Comparison of ENCODE assay signal across 8 cellular contexts in genomic region chr12:82686223-82687019, GRCh38. TPM values are rescaled to one million over a fixed set of nuclear protein-coding genes. Genes with fewer than 3 reads are reported as not detected.
DNase-seq lines count a peak whose midpoint lies in the region; ATAC-seq, FAIRE-seq and TF ChIP-seq lines count a peak whose summit lies in the region.

Gene TMTC2 (plus strand): TSS chr12:82686906.

- peak within 1 kb of the TSS; percentile 98 for H3K4me2 ChIP-seq in keratinocyte (ENCODE audit: control insufficient read depth, extremely low read depth, insufficient read depth, low read depth, low read length)

- peak; percentile 86 for ATAC-seq in GM19023 (IDR thresholded peaks at IDR 0.05; ENCODE audit: unreplicated experiment)
- ATAC-seq in HG03175 (IDR thresholded peaks at IDR 0.05; ENCODE audit: unreplicated experiment), result peak; percentile 82
- ATAC-seq in activated CD4-positive, CD25-positive, alpha-beta regulatory T cell treated with anti-CD3 and anti-CD28 coated beads, Interleukin-2, amount 50 U/mL, for 24 hours, result peak; percentile 92 to 93

- H3K79me2 ChIP-seq in keratinocyte (ENCODE audit: control insufficient read depth, insufficient read depth, low read length), result no peaks in the 10 kb centered on the region

- H3K9ac ChIP-seq in keratinocyte (ENCODE audit: control insufficient read depth, extremely low read depth, insufficient read depth, low read length), result peak within 1 kb of the TSS; percentile 94

- peak within 1 kb of the TSS; percentile 99 for H2AFZ ChIP-seq in keratinocyte (ENCODE audit: control insufficient read depth, low read length)

- no peaks in the 10 kb centered on the region for H3K9me1 ChIP-seq in keratinocyte (ENCODE audit: control insufficient read depth, extremely low read depth, insufficient read depth, low read length)

- no peaks in the 10 kb centered on the region for H3K27me3 ChIP-seq in keratinocyte (ENCODE audit: control insufficient read depth, extremely low read depth, insufficient read depth, low read length)

- H3K9me3 ChIP-seq in keratinocyte (ENCODE audit: control insufficient read depth, low read depth, low read length), result no peaks in the 10 kb centered on the region

- peak within 1 kb of the TSS; percentile 89 to 97 (median 96) for H3K4me3 ChIP-seq in keratinocyte (ENCODE audit: control insufficient read depth in 2 of 3, extremely low read depth in 1 of 3, insufficient read depth in 2 of 3, low read depth in 1 of 3, low read length in 3 of 3)

- DNase-seq in AG08395 (ENCODE audit: low spot score), result peak; percentile 98
- peak; percentile 84 for DNase-seq in NCI-H2227 treated with DMSO at 0.1 percent for 48 hours (lab: John Stamatoyannopoulos, UW)
- DNase-seq in cerebellar cortex (ENCODE audit: low spot score), result peak; percentile 95
- peak; percentile 53 for DNase-seq in keratinocyte (ENCODE audit: low read depth, low spot score)
- DNase-seq in stimulated activated CD4-positive, alpha-beta T cell treated with anti-CD3 and anti-CD28 coated beads, Interleukin-12 subunit alpha, Interleukin-12 subunit beta, amount 100 ng/mL, for 4 hours, result peak; percentile 90

- H3K36me3 ChIP-seq in keratinocyte (ENCODE audit: control insufficient read depth in 2 of 2, extremely low read depth in 1 of 2, insufficient read depth in 2 of 2, low read length in 2 of 2), result no peaks in the 10 kb centered on the region

- H3K27ac ChIP-seq in keratinocyte (ENCODE audit: control insufficient read depth, insufficient read depth, low read length), result peak within 1 kb of the TSS; percentile 93

- peak; percentile 74 for FAIRE-seq in keratinocyte (lab: Jason Lieb, UNC)

- H3K4me1 ChIP-seq in keratinocyte (ENCODE audit: control insufficient read depth, extremely low read depth, insufficient read depth, low read length), result peaks cover 15% of the 10 kb centered on the region

- no peaks in the 10 kb centered on the region for H4K20me1 ChIP-seq in keratinocyte (ENCODE audit: control insufficient read depth, extremely low read depth, insufficient read depth, low read length)

- TF ChIP-seq CTCF in keratinocyte (optimal IDR thresholded peaks at IDR 0.05 in 1 of 3, IDR thresholded peaks at IDR 0.05 in 1 of 3, conservative IDR thresholded peaks at IDR 0.05 in 1 of 3; ENCODE audit: extremely low read depth in 1 of 3, insufficient read depth in 2 of 3, low read length in 3 of 3), result no peak

- dilution Hi-C loops in keratinocyte (cut with MboI; ENCODE audit: extremely low pct_ligation_motif_present, low sequenced_read_pairs), result no loop called here

RNA-seq across cellular contexts. Expression of gene TMTC2, which starts in this region (rescaled TPM):
- polyA plus RNA-seq in keratinocyte, result 3.4 to 3.8 TPM (median 3.7 TPM) in 3 replicates
- polyA plus RNA-seq in keratinocyte (2011; ENCODE audit: low read depth), result 4.1 TPM
- 1.2 and 2.3 TPM in 2 replicates for polyA plus RNA-seq in keratinocyte (2011; cell fraction: cytosol; rRNA removed)
- polyA plus RNA-seq in keratinocyte (2011; cell fraction: nucleus; rRNA removed), result 7.0 and 8.6 TPM in 2 replicates
- 3.7 and 5.2 TPM in 2 replicates for polyA plus RNA-seq in keratinocyte (2012; ENCODE audit: low replicate concordance)
- polyA minus RNA-seq in keratinocyte, result 5.9 to 7.5 TPM (median 6.2 TPM) in 3 replicates
- 3.3 TPM for polyA minus RNA-seq in keratinocyte (2011; cell fraction: cytosol; rRNA and poly(A)+ RNA removed)
- 10.9 and 17.8 TPM in 2 replicates for polyA minus RNA-seq in keratinocyte (2011; cell fraction: nucleus; rRNA and poly(A)+ RNA removed)

Comparison
In these comparisons a context has a peak if more than half of its experiments do, and no peak if none do; other contexts are left out.
1. Peak in every context shown above with its lines: DNase-seq, ATAC-seq, H3K4me3 ChIP-seq and H3K27ac ChIP-seq.